In the genomic region with DNA sequence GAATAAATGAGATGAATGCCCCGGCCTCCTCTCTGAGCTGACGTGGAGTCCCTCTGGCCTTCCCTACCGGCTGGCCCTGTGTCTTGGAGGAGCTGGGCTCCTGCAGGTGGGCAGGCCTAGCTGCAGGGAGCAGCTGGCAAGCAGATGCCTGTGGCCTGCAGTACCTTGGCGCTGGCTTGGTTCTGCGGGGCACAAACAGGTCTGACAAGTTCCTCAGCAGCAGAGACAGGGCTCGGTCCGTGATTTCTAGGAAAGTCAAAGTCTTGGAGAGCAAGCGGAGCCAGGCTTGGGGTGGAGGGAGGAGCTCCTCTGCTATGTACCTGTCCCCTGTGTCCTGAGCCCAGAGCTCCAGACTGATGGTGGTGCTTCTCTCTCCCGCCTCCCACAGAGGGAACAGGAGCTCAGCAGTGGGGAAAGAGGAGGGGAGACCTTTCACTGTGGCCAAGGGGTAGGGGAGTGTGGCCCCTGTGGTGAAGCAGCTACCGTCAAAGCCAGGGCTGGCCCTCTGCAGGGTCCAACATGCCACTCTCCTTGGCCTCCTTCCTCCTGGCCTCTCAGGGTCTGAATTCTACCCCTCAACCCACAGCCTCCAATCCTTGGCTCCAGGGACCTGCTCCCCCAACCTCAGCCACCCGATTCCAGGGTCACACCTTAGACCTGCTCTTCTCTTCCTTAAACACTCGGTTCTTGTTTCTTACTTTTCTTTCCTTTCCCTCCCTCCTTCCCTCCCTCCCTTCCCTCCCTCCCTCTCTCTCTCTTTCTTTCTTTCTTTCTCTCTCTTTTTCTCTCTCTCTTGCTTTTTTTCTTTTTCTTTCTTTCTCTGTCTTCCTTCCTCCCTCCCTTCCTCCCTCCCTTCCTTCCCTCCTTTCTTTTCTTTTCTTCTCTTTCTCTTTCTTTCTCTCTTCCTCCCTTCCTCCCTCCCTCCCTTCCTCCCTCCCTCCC, we compare ENCODE assay signal across 15 cellular contexts. TPM values are rescaled to one million over a fixed set of nuclear protein-coding genes. Genes with fewer than 3 reads are reported as not detected.
DNase-seq lines count a peak whose midpoint lies in the region; ATAC-seq, FAIRE-seq and TF ChIP-seq lines count a peak whose summit lies in the region.
"Had no signal": no experiment of that assay in that cellular context is flagged by ENCODE, and none has a peak within 500 bp of the region (broad histone marks: within the 10 kb centered on the region; RNA-seq: fewer than 3 reads in every experiment).

No MANE protein-coding gene starts in this region.

- BruUV-seq in PC-3 (replicated peaks; lab: Mats Ljungman, UMichigan): no TSS peak

- DNase-seq in NCI-H2029 (lab: John Stamatoyannopoulos, UW): peak; percentile 4
- DNase-seq in NCI-H2029 treated with DMSO at 0.1 percent for 48 hours (lab: John Stamatoyannopoulos, UW): no peak
- peak; percentile 88 for DNase-seq in PC-3
- no peak for DNase-seq in keratinocyte (ENCODE audit: low read depth, low spot score)
- DNase-seq in spleen: peak; percentile 59
- no peak for DNase-seq in AML-193 (lab: John Stamatoyannopoulos, UW)
- no peak for DNase-seq in BE2C
- DNase-seq in NCI-H2081 (lab: John Stamatoyannopoulos, UW): no peak
- DNase-seq: 8988T; activated CD4-positive, alpha-beta T cell treated with anti-CD3 and anti-CD28 coated beads, Interleukin-2, amount 10 ng/mL, durations not matched to agents 24 days and 14 days; CD8-positive, alpha-beta memory T cell; foreskin fibroblast; NCI-H187 treated with DMSO at 0.1 percent for 48 hours had no signal

- H3K9ac ChIP-seq in PC-3 (ENCODE audit: low read length) (no peak overlapping the region), keratinocyte (ENCODE audit: control insufficient read depth, extremely low read depth, insufficient read depth, low read length) (no peak overlapping the region)

- H3K9me2 ChIP-seq in PC-3 (replicated peaks; ENCODE audit: low read length): no peaks in the 10 kb centered on the region

- WGBS in spleen, 5 donors: 71 to 83% (median 81%) methylated on average over 10 to 12 of the region's 12 CpGs

- H3F3A ChIP-seq in PC-3 (ENCODE audit: low read length, unreplicated experiment): no peaks in the 10 kb centered on the region

- peak overlapping the region; percentile 54 for H3K4me2 ChIP-seq in PC-3 (ENCODE audit: low read length)
- no peak overlapping the region for H3K4me2 ChIP-seq in keratinocyte (ENCODE audit: control insufficient read depth, extremely low read depth, insufficient read depth, low read depth, low read length)

- H3K9me1 ChIP-seq in keratinocyte (ENCODE audit: control insufficient read depth, extremely low read depth, insufficient read depth, low read length): no peaks in the 10 kb centered on the region

- H3K9me3 ChIP-seq in PC-3 (ENCODE audit: low read length): no peaks in the 10 kb centered on the region
- H3K9me3 ChIP-seq in keratinocyte (ENCODE audit: control insufficient read depth, low read depth, low read length): no peaks in the 10 kb centered on the region
- no peaks in the 10 kb centered on the region for H3K9me3 ChIP-seq in spleen
- no peaks in the 10 kb centered on the region for H3K9me3 ChIP-seq in BE2C

- H4K20me1 ChIP-seq in PC-3 (ENCODE audit: low read length): no peaks in the 10 kb centered on the region
- no peaks in the 10 kb centered on the region for H4K20me1 ChIP-seq in keratinocyte (ENCODE audit: control insufficient read depth, extremely low read depth, insufficient read depth, low read length)

- FAIRE-seq in keratinocyte (lab: Jason Lieb, UNC): peak; percentile 78

- ATAC-seq in PC-3: peak; percentile 95
- ATAC-seq: activated T-helper 17 cell treated with anti-CD3 and anti-CD28 coated beads, Interleukin-2, amount 50 U/mL, for 72 hours had no signal

- TF ChIP-seq CTCF in PC-3 (conservative IDR thresholded peaks at IDR 0.05; ENCODE audit: low read depth, low read length) (no peak), keratinocyte (optimal IDR thresholded peaks at IDR 0.05 in 1 of 3, IDR thresholded peaks at IDR 0.05 in 1 of 3, conservative IDR thresholded peaks at IDR 0.05 in 1 of 3; ENCODE audit: extremely low read depth in 1 of 3, insufficient read depth in 2 of 3, low read length in 3 of 3) (no peak), spleen (IDR thresholded peaks at IDR 0.05 in 8 of 11, conservative IDR thresholded peaks at IDR 0.05 in 3 of 11) (no peak), BE2C (IDR thresholded peaks at IDR 0.05; ENCODE audit: low read depth, low read length) (no peak)

- CTCF ChIA-PET in PC-3 (lab: Charles Lee): interaction anchor here (0.8 to 0.9 kb wide), 2 partner anchors 66 to 72 kb away, joined by 3 to 5 read pairs; no protein-coding TSS in a partner anchor

- H3K27ac ChIP-seq in PC-3 (ENCODE audit: low read length) (no peak overlapping the region), keratinocyte (ENCODE audit: control insufficient read depth, insufficient read depth, low read length) (no peak overlapping the region), spleen (no peak overlapping the region)

- dilution Hi-C loops in keratinocyte (cut with MboI; ENCODE audit: extremely low pct_ligation_motif_present, low sequenced_read_pairs): no loop called here

- H3K36me3 ChIP-seq in PC-3 (ENCODE audit: low read depth, low read length): no peaks in the 10 kb centered on the region
- no peaks in the 10 kb centered on the region for H3K36me3 ChIP-seq in keratinocyte (ENCODE audit: control insufficient read depth in 2 of 2, extremely low read depth in 1 of 2, insufficient read depth in 2 of 2, low read length in 2 of 2)
- H3K36me3 ChIP-seq in spleen: no peaks in the 10 kb centered on the region
- H3K36me3 ChIP-seq in BE2C: no peaks in the 10 kb centered on the region

- 0 out of 2 replicates have a peak overlapping the region, but pooled peaks have one; percentile 37 for H2AFZ ChIP-seq in PC-3 (ENCODE audit: low read length)
- H2AFZ ChIP-seq in keratinocyte (ENCODE audit: control insufficient read depth, low read length): no peak overlapping the region

- H3K4me1 ChIP-seq in PC-3 (ENCODE audit: insufficient read depth, low read length) (peaks cover 9% of the 10 kb centered on the region; the same call in 1 of the 2 replicates), keratinocyte (ENCODE audit: control insufficient read depth, extremely low read depth, insufficient read depth, low read length) (peaks cover 6% of the 10 kb centered on the region), spleen (no peaks in the 10 kb centered on the region), BE2C (no peaks in the 10 kb centered on the region)

- intact Hi-C loops in PC-3 (cut with micrococcal nuclease): no loop called here
- intact Hi-C loops in spleen (cut with DNase I; ENCODE audit: low total_unique reads): no loop called here

- H3K27me3 ChIP-seq in PC-3 (ENCODE audit: low read length) (no peaks in the 10 kb centered on the region), keratinocyte (ENCODE audit: control insufficient read depth, extremely low read depth, insufficient read depth, low read length) (peaks cover 14% of the 10 kb centered on the region), spleen (replicated peaks in 1 of 7) (peaks cover 0 to 13% (median 0%) of the 10 kb centered on the region in 7 donors), BE2C (0 out of 2 replicates have a peak, but pooled peaks cover 3% of the 10 kb centered on the region)

- no peak for TF ChIP-seq POLR2A in spleen (IDR thresholded peaks at IDR 0.05)

- H3K4me3 ChIP-seq in PC-3 (ENCODE audit: low read length) (no peak overlapping the region), keratinocyte (ENCODE audit: control insufficient read depth in 2 of 3, extremely low read depth in 1 of 3, insufficient read depth in 2 of 3, low read depth in 1 of 3, low read length in 3 of 3) (no peak overlapping the region), spleen (no peak overlapping the region), BE2C (ENCODE audit: low read depth, low read length) (no peak overlapping the region)

- POLR2A ChIA-PET in PC-3 (lab: Charles Lee; ENCODE audit: unreplicated experiment): interaction anchor here (0.5 kb wide), 1 partner anchor 43 kb away, joined by 3 read pairs; no protein-coding TSS in a partner anchor

- H3K79me2 ChIP-seq in PC-3 (ENCODE audit: low read length) (no peaks in the 10 kb centered on the region), keratinocyte (ENCODE audit: control insufficient read depth, insufficient read depth, low read length) (no peaks in the 10 kb centered on the region)

RNA-seq across cellular contexts. Expression of gene MYL10, which starts 20.1 kb away (rescaled TPM):
- total RNA-seq in PC-3 (2014; rRNA removed) (0.69 TPM in 1 of 2 replicates, not detected in the other), spleen (not detected)
- polyA plus RNA-seq in keratinocyte (not detected in 3 replicates), spleen (not detected)
- not detected for polyA plus RNA-seq in keratinocyte (2011; ENCODE audit: low read depth)
- not detected in 2 replicates for polyA plus RNA-seq in keratinocyte (2011; cell fraction: cytosol; rRNA removed)
- polyA plus RNA-seq in keratinocyte (2011; cell fraction: nucleus; rRNA removed): not detected in 2 replicates
- polyA plus RNA-seq in keratinocyte (2012; ENCODE audit: low replicate concordance): not detected in 2 replicates
- polyA minus RNA-seq in keratinocyte: not detected in 3 replicates
- not detected for polyA minus RNA-seq in keratinocyte (2011; cell fraction: cytosol; rRNA and poly(A)+ RNA removed)
- polyA minus RNA-seq in keratinocyte (2011; cell fraction: nucleus; rRNA and poly(A)+ RNA removed): not detected in 2 replicates
- not detected for polyA plus RNA-seq in BE2C (2012; ENCODE audit: insufficient read depth, insufficient read length, low read depth)
- total RNA-seq: activated CD4-positive, alpha-beta T cell treated with anti-CD3 and anti-CD28 coated beads, Interleukin-2, amount 10 ng/mL, durations not matched to agents 24 days and 14 days; activated T-helper 17 cell treated with anti-CD3 and anti-CD28 coated beads, Interleukin-2, amount 50 U/mL, for 72 hours; CD8-positive, alpha-beta memory T cell had no signal
- polyA plus RNA-seq: CD8-positive, alpha-beta memory T cell; neural cell had no signal

Comparison
In these comparisons a context has a peak if more than half of its experiments do, and no peak if none do; other contexts are left out.
1. DNase-seq: peak in NCI-H2029 (single experiment), PC-3 (single experiment) and spleen (single experiment); none in NCI-H2029 treated with DMSO at 0.1 percent for 48 hours (single experiment), keratinocyte (single experiment), AML-193 (0 of 2), BE2C (single experiment) and NCI-H2081 (0 of 2).